Comparison of ENCODE assay signal across 12 cellular contexts in genomic region chr6:44028767-44029166, GRCh38.
DNase-seq lines count a peak whose midpoint lies in the region; ATAC-seq and TF ChIP-seq lines count a peak whose summit lies in the region.
"Had no signal": no experiment of that assay in that cellular context is flagged by ENCODE, and none has a peak within 500 bp of the region (broad histone marks: within the 10 kb centered on the region; RNA-seq: fewer than 3 reads in every experiment).

No MANE protein-coding gene starts in this region.

- H3K4me1 ChIP-seq in right atrium auricular region (peaks cover 0 to 4% of the 10 kb centered on the region in 2 donors), adipocyte (ENCODE audit: control insufficient read depth, insufficient read depth, low read length) (peaks cover 11% of the 10 kb centered on the region), spleen (no peaks in the 10 kb centered on the region)

- H3K27ac ChIP-seq in right atrium auricular region, result no peak overlapping the region
- no peak overlapping the region for H3K27ac ChIP-seq in spleen

- peak; percentile 39 for DNase-seq in Right ventricle myocardium superior
- DNase-seq in right atrium auricular region (ENCODE audit: low spot score), result no peak
- DNase-seq in adipocyte (ENCODE audit: low read depth), result peak; percentile 63
- DNase-seq in left cardiac atrium, result no peak
- DNase-seq in spleen, result no peak
- no peak for DNase-seq in C1 segment of cervical spinal cord (lab: John Stamatoyannopoulos, UW)
- DNase-seq: activated CD8-positive, alpha-beta memory T cell treated with anti-CD3 and anti-CD28 coated beads, Interleukin-2, amount 10 ng/mL, durations not matched to agents 7 days and 5 days; left colon; MM.1S; stimulated activated CD4-positive, alpha-beta T cell treated with anti-CD3 and anti-CD28 coated beads, Interleukin-15, amount 100 ng/mL, for 24 hours had no signal

- H3K4me3 ChIP-seq in right atrium auricular region (no peak overlapping the region), adipocyte (ENCODE audit: low read length) (no peak overlapping the region), spleen (no peak overlapping the region)

- 57 to 94% (median 72%) methylated on average over 1 of the region's 1 CpG for WGBS in spleen, 5 donors

- ATAC-seq in Right ventricle myocardium superior (ENCODE audit: poor library complexity), result peak; percentile 46
- ATAC-seq in left cardiac atrium, result peak; percentile 55 to 90
- no peak for ATAC-seq in HG02970 (IDR thresholded peaks at IDR 0.05; ENCODE audit: low FRiP score, unreplicated experiment)
- no peak for ATAC-seq in HG02884 (IDR thresholded peaks at IDR 0.05; ENCODE audit: unreplicated experiment)
- ATAC-seq: activated CD8-positive, alpha-beta memory T cell treated with anti-CD3 and anti-CD28 coated beads, Interleukin-2, amount 10 ng/mL, durations not matched to agents 7 days and 5 days; left colon had no signal

- H3K9ac ChIP-seq in adipocyte (ENCODE audit: low read length), result no peak overlapping the region

- intact Hi-C loops in Right ventricle myocardium superior (cut with DNase I) (no loop called here), left cardiac atrium (cut with DNase I) (no loop called here), spleen (cut with DNase I; ENCODE audit: low total_unique reads) (no loop called here)

- H3K36me3 ChIP-seq in right atrium auricular region (no peaks in the 10 kb centered on the region), adipocyte (ENCODE audit: control insufficient read depth, insufficient read depth, low read length, severe bottlenecking) (no peaks in the 10 kb centered on the region), spleen (no peaks in the 10 kb centered on the region)

- no peaks in the 10 kb centered on the region for H3K27me3 ChIP-seq in right atrium auricular region
- no peaks in the 10 kb centered on the region for H3K27me3 ChIP-seq in adipocyte (replicated peaks; ENCODE audit: control insufficient read depth, insufficient read depth, low read length)
- H3K27me3 ChIP-seq in spleen (replicated peaks in 1 of 7), result peaks cover 0 to 6% (median 0%) of the 10 kb centered on the region in 7 donors

- TF ChIP-seq POLR2A in spleen (IDR thresholded peaks at IDR 0.05), result no peak

- TF ChIP-seq CTCF in right atrium auricular region (IDR thresholded peaks at IDR 0.05) (no peak), spleen (IDR thresholded peaks at IDR 0.05 in 8 of 11, conservative IDR thresholded peaks at IDR 0.05 in 3 of 11) (peak in 1 of 11 experiments; percentile 15)

- H3K9me3 ChIP-seq in right atrium auricular region (no peaks in the 10 kb centered on the region), adipocyte (ENCODE audit: control insufficient read depth, low read length) (no peaks in the 10 kb centered on the region), spleen (no peaks in the 10 kb centered on the region)

Comparison
In these comparisons a context has a peak if more than half of its experiments do, and no peak if none do; other contexts are left out.
1. DNase-seq: peak in Right ventricle myocardium superior (single experiment) and adipocyte (single experiment); none in right atrium auricular region (single experiment), left cardiac atrium (single experiment), spleen (single experiment) and C1 segment of cervical spinal cord (0 of 14).
2. ATAC-seq: peak in Right ventricle myocardium superior (single experiment) and left cardiac atrium (2 of 2); none in HG02970 (single experiment) and HG02884 (single experiment).